19 cellular contexts compared by ENCODE assay signal in the genomic region with DNA sequence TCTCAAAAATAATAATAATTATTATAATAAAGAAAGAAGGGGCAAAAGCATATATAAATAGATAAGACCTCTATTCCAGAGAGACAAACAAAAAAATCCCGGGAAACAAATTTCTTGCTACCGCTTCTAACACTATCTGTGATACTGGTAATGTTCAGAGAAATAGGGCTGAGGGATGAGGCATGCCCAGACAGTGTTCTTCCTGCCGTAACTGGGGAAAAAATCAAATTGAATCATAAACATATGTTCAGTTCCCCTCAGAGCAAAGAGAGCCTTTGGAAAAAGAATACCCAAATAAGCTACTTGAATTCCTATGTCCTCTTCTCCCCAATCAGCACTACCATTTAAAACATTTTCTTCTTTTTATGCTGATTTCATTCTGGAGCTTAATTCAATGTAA.
"Had no signal": no experiment of that assay in that cellular context is flagged by ENCODE, and none has a peak within 500 bp of the region (broad histone marks: within the 10 kb centered on the region; RNA-seq: fewer than 3 reads in every experiment).

No MANE protein-coding gene starts in this region.

- H3K36me3 Mint-ChIP-seq: naive thymus-derived CD8-positive, alpha-beta T cell; type B pancreatic cell had no signal

- H3K27me3 ChIP-seq: gastrocnemius medialis, ovary, right atrium auricular region, sigmoid colon, suprapubic skin, thyroid gland had no signal

- H3K4me3 ChIP-seq: gastrocnemius medialis, heart right ventricle, mucosa of descending colon, ovary, right atrium auricular region, sigmoid colon, skin epidermis, suprapubic skin, thyroid gland had no signal

- H3K4me1 ChIP-seq: gastrocnemius medialis, heart right ventricle, right atrium auricular region, sigmoid colon, thyroid gland had no signal

- H3K9me3 ChIP-seq: gastrocnemius medialis, mucosa of descending colon, ovary, right atrium auricular region, sigmoid colon, suprapubic skin, thyroid gland had no signal

- H3K4me1 Mint-ChIP-seq: naive thymus-derived CD8-positive, alpha-beta T cell had no signal

- DNase-seq: effector memory CD8-positive, alpha-beta T cell; erythroblast; gastrocnemius medialis; heart right ventricle; hypothalamus; mucosa of descending colon; naive thymus-derived CD8-positive, alpha-beta T cell; ovary; sigmoid colon; stimulated activated CD4-positive, alpha-beta T cell treated with anti-CD3 and anti-CD28 coated beads, Interleukin-2, amount 100 ng/mL, for 48 hours; stimulated activated naive CD8-positive, alpha-beta T cell treated with anti-CD3 and anti-CD28 coated beads, Interleukin-15, Interleukin-2, amounts not matched to agents 100 U/mL and 50 U/mL, for 24 hours; thyroid gland had no signal

- H3K4me3 Mint-ChIP-seq: dendritic cell treated with granulocyte-macrophage colony-stimulating factor and Interleukin-4, amounts not matched to agents 40 ng/mL and 50 ng/mL, for 4 days; effector memory CD8-positive, alpha-beta T cell; naive thymus-derived CD8-positive, alpha-beta T cell; neural crest cell; type B pancreatic cell had no signal

- H3K36me3 ChIP-seq: gastrocnemius medialis, heart right ventricle, ovary, right atrium auricular region, sigmoid colon, suprapubic skin, thyroid gland had no signal

- H3K27ac ChIP-seq: gastrocnemius medialis, heart right ventricle, ovary, right atrium auricular region, sigmoid colon, skin epidermis, suprapubic skin, thyroid gland had no signal

- H3K27me3 Mint-ChIP-seq: dendritic cell treated with granulocyte-macrophage colony-stimulating factor and Interleukin-4, amounts not matched to agents 40 ng/mL and 50 ng/mL, for 4 days; effector memory CD8-positive, alpha-beta T cell had no signal

- ATAC-seq: effector memory CD8-positive, alpha-beta T cell; gastrocnemius medialis; heart right ventricle; left lobe of liver; mucosa of descending colon; naive thymus-derived CD8-positive, alpha-beta T cell; stimulated activated naive CD8-positive, alpha-beta T cell treated with anti-CD3 and anti-CD28 coated beads, Interleukin-15, Interleukin-2, amounts not matched to agents 100 U/mL and 50 U/mL, for 24 hours had no signal

- H3K27ac Mint-ChIP-seq: dendritic cell treated with granulocyte-macrophage colony-stimulating factor and Interleukin-4, amounts not matched to agents 40 ng/mL and 50 ng/mL, for 4 days; effector memory CD8-positive, alpha-beta T cell; naive thymus-derived CD8-positive, alpha-beta T cell; type B pancreatic cell had no signal
